ENCODE assay signal across 10 cellular contexts in the genomic region with DNA sequence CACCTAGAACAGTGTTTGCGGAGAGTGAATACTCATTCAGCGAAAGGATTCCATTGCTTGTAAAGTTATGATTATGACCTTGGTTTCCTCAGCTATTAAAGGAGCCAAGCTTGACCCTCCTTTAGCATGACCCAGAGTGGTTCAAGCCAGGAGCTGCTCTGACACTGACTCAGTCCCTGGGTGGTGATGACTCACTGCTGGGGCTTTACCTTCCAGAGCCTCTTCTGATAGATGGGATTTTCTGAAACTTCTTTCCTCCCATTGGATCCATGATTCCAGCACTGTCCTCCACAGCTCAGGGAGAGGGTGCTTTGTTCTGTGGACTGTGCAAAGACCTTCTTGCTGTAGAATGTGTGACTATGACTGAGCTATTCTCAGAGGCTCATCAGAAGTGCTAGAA.
DNase-seq lines count a peak whose midpoint lies in the region; ATAC-seq and TF ChIP-seq lines count a peak whose summit lies in the region.
"Had no signal": no experiment of that assay in that cellular context is flagged by ENCODE, and none has a peak within 500 bp of the region (broad histone marks: within the 10 kb centered on the region; RNA-seq: fewer than 3 reads in every experiment).

No MANE protein-coding gene starts in this region.

- H3K27me3 ChIP-seq in RWPE2 (ENCODE audit: insufficient read depth, poor library complexity, severe bottlenecking): peaks cover 50% of the 10 kb centered on the region
- H3K27me3 ChIP-seq in effector memory CD4-positive, alpha-beta T cell (replicated peaks; ENCODE audit: control insufficient read depth, insufficient read depth, low read length, poor library complexity, severe bottlenecking): no peaks in the 10 kb centered on the region

- peak overlapping the region; percentile 78 to 89 for H3K27ac Mint-ChIP-seq in natural killer cell treated with Interleukin-12 subunit alpha and Interleukin-12 subunit beta and Interleukin-15 and Interleukin-18, amount 100 ng/mL, for 72 hours

- H3K4me1 ChIP-seq in RWPE2 (ENCODE audit: insufficient read depth, poor library complexity, severe bottlenecking): no peaks in the 10 kb centered on the region
- peaks cover 31% of the 10 kb centered on the region for H3K4me1 ChIP-seq in effector memory CD4-positive, alpha-beta T cell (ENCODE audit: control insufficient read depth, insufficient read depth, low read length, poor library complexity, severe bottlenecking)
- H3K4me1 ChIP-seq: A549 had no signal

- peaks cover 65 to 66% of the 10 kb centered on the region in 2 donors for H3K4me1 Mint-ChIP-seq in natural killer cell treated with Interleukin-12 subunit alpha and Interleukin-12 subunit beta and Interleukin-15 and Interleukin-18, amount 100 ng/mL, for 72 hours (ENCODE audit: low read depth in 2 of 2)

- H3K27ac ChIP-seq in RWPE2 (ENCODE audit: poor library complexity, severe bottlenecking): no peak overlapping the region
- H3K27ac ChIP-seq in effector memory CD4-positive, alpha-beta T cell (ENCODE audit: insufficient read depth, low read length, poor library complexity, severe bottlenecking): no peak overlapping the region
- H3K27ac ChIP-seq: A549 had no signal

- no peaks in the 10 kb centered on the region for H3K9me3 ChIP-seq in RWPE2 (ENCODE audit: severe bottlenecking)
- no peaks in the 10 kb centered on the region for H3K9me3 ChIP-seq in effector memory CD4-positive, alpha-beta T cell (ENCODE audit: control insufficient read depth, low read length)
- H3K9me3 ChIP-seq: A549 had no signal

- no peak overlapping the region for H3K4me3 ChIP-seq in RWPE2 (ENCODE audit: severe bottlenecking)
- no peak overlapping the region for H3K4me3 ChIP-seq in effector memory CD4-positive, alpha-beta T cell (ENCODE audit: insufficient read depth, low read depth, low read length, poor library complexity, severe bottlenecking)
- H3K4me3 ChIP-seq: A549 had no signal

- H3K27me3 Mint-ChIP-seq in natural killer cell treated with Interleukin-12 subunit alpha and Interleukin-12 subunit beta and Interleukin-15 and Interleukin-18, amount 100 ng/mL, for 72 hours: no peaks in the 10 kb centered on the region

- no peak for TF ChIP-seq CTCF in RWPE2 (IDR thresholded peaks at IDR 0.05; ENCODE audit: poor library complexity, severe bottlenecking)

- H3K9me3 Mint-ChIP-seq in natural killer cell treated with Interleukin-12 subunit alpha and Interleukin-12 subunit beta and Interleukin-15 and Interleukin-18, amount 100 ng/mL, for 72 hours: no peaks in the 10 kb centered on the region

- no peaks in the 10 kb centered on the region for H3K36me3 ChIP-seq in RWPE2 (ENCODE audit: low read depth)
- no peaks in the 10 kb centered on the region for H3K36me3 ChIP-seq in effector memory CD4-positive, alpha-beta T cell (ENCODE audit: control insufficient read depth, insufficient read depth, low read length)

- H3K4me3 Mint-ChIP-seq in natural killer cell treated with Interleukin-12 subunit alpha and Interleukin-12 subunit beta and Interleukin-15 and Interleukin-18, amount 100 ng/mL, for 72 hours: peak overlapping the region; percentile 13

- DNase-seq in activated CD4-positive, CD25-positive, alpha-beta regulatory T cell treated with anti-CD3 and anti-CD28 coated beads, Interleukin-2, amount 50 U/mL, for 72 hours: no peak
- DNase-seq in RWPE2 (ENCODE audit: low spot score): no peak
- DNase-seq in natural killer cell treated with Interleukin-12 subunit alpha and Interleukin-12 subunit beta and Interleukin-15 and Interleukin-18, amount 100 ng/mL, for 72 hours (ENCODE audit: low spot score): peak; percentile 70
- no peak for DNase-seq in effector memory CD4-positive, alpha-beta T cell
- DNase-seq in COR-L47 (lab: John Stamatoyannopoulos, UW): no peak

- peak; percentile 66 to 74 for ATAC-seq in activated CD4-positive, CD25-positive, alpha-beta regulatory T cell treated with anti-CD3 and anti-CD28 coated beads, Interleukin-2, amount 50 U/mL, for 24 hours
- ATAC-seq in HG02759 (IDR thresholded peaks at IDR 0.05; ENCODE audit: unreplicated experiment): peak; percentile 56
- peak; percentile 61 for ATAC-seq in RWPE2 (ENCODE audit: low read depth)
- ATAC-seq in natural killer cell treated with Interleukin-12 subunit alpha and Interleukin-12 subunit beta and Interleukin-15 and Interleukin-18, amount 100 ng/mL, for 72 hours: peak; percentile 77 to 82
- no peak for ATAC-seq in GM21515 (IDR thresholded peaks at IDR 0.05; ENCODE audit: unreplicated experiment)
- ATAC-seq: left lobe of liver had no signal

- H3K36me3 Mint-ChIP-seq in natural killer cell treated with Interleukin-12 subunit alpha and Interleukin-12 subunit beta and Interleukin-15 and Interleukin-18, amount 100 ng/mL, for 72 hours: no peaks in the 10 kb centered on the region
